In the genomic region with DNA sequence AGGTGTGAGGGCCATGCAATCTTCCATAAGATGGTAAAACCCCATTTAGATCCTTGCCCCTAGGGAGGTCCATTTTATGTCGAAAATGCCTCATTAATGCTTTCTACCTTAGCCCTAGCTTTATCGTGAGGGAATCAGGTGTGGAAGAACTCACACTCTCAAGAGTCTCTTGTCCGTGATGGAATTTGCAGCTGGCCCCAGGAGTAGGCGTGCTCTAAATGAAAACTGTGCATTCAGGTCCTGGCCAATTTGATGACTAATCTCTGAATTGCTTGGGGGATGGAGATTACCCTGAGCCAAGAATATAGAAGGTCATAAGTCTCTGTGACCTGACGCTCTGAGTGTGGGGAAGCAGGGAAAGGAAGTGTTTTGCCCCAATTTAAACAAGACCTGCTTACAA, we compare ENCODE assay signal across 14 cellular contexts. TPM values are rescaled to one million over a fixed set of nuclear protein-coding genes. Genes with fewer than 3 reads are reported as not detected.
A peak's percentile ranks its signal among the peaks of the same experiment; 100 is the strongest.
DNase-seq lines count a peak whose midpoint lies in the region; ATAC-seq and TF ChIP-seq lines count a peak whose summit lies in the region.
"Had no signal": no experiment of that assay in that cellular context is flagged by ENCODE, and none has a peak within 500 bp of the region (broad histone marks: within the 10 kb centered on the region; RNA-seq: fewer than 3 reads in every experiment).

No MANE protein-coding gene starts in this region.

- no peak overlapping the region for H3K4me3 ChIP-seq in A673 (ENCODE audit: low read depth, low read length, poor library complexity, severe bottlenecking)
- H3K4me3 ChIP-seq in cardiac fibroblast (replicated peaks in 1 of 2; ENCODE audit: low read depth in 2 of 2, low read length in 2 of 2) = no peak overlapping the region
- H3K4me3 ChIP-seq: HAP-1, spleen had no signal

- H3K36me3 ChIP-seq in A673 (ENCODE audit: insufficient read depth, low read length, poor library complexity, severe bottlenecking) = no peaks in the 10 kb centered on the region
- H3K36me3 ChIP-seq: HAP-1, spleen had no signal

- H3K27me3 ChIP-seq in A673 (replicated peaks; ENCODE audit: insufficient read depth, low read depth, low read length, poor library complexity) (no peaks in the 10 kb centered on the region), layer of hippocampus (ENCODE audit: control insufficient read depth, insufficient read depth, low read length) (no peaks in the 10 kb centered on the region)

- no peaks in the 10 kb centered on the region for H3K9me3 ChIP-seq in A673 (ENCODE audit: low read depth, low read length, poor library complexity, severe bottlenecking)
- H3K9me3 ChIP-seq: HAP-1, spleen had no signal

- H3K4me1 ChIP-seq in A673 (ENCODE audit: insufficient read depth, low read length, poor library complexity, severe bottlenecking) = peaks cover 8% of the 10 kb centered on the region
- H3K4me1 ChIP-seq: HAP-1, spleen had no signal

- BruUV-seq in A673 (replicated peaks; lab: Mats Ljungman, UMichigan) = no TSS peak

- H3K27ac ChIP-seq in A673 (ENCODE audit: low read depth, low read length, poor library complexity, severe bottlenecking) (no peak overlapping the region), layer of hippocampus (ENCODE audit: low read depth, low read length) (peak overlapping the region; percentile 94)
- H3K27ac ChIP-seq: spleen had no signal

- POLR2A ChIA-PET in A673 (lab: Charles Lee; ENCODE audit: low non-redundant PET) = no interaction called here

- no peak for ATAC-seq in GM19023 (IDR thresholded peaks at IDR 0.05; ENCODE audit: unreplicated experiment)

- no peak for TF ChIP-seq CTCF in A673 (conservative IDR thresholded peaks at IDR 0.05; ENCODE audit: low read depth, low read length)
- TF ChIP-seq CTCF in cardiac fibroblast (IDR thresholded peaks at IDR 0.05; ENCODE audit: low read depth, low read length) = no peak

- DNase-seq in A673 (ENCODE audit: low spot score) (peak; percentile 37), LHCN-M2 (ENCODE audit: low read depth) (peak; percentile 75), cardiac fibroblast (ENCODE audit: low read depth in 2 of 2) (peak; percentile 87 to 93), NCI-H226 (no peak), T-helper 9 cell (no peak)
- DNase-seq in activated CD4-positive, alpha-beta T cell treated with anti-CD3 and anti-CD28 coated beads for 48 hours = no peak
- DNase-seq: activated naive CD4-positive, alpha-beta T cell treated with anti-CD3 and anti-CD28 coated beads, Interleukin-2, amount 10 ng/mL, durations not matched to agents 7 days and 5 days; effector CD4-positive, alpha-beta T cell; Kasumi-1; spleen had no signal

- CTCF ChIA-PET in A673 (lab: Charles Lee) = no interaction called here

- intact Hi-C loops in A673 (cut with micrococcal nuclease; ENCODE audit: unreplicated experiment) = no loop called here

RNA-seq across cellular contexts. Expression of a gene that starts 6.6 kb away (rescaled TPM):
- total RNA-seq in A673 (2021) (not detected in 2 replicates), LHCN-M2 (2014; rRNA removed) (1.0 and 2.7 TPM in 2 replicates)
- polyA plus RNA-seq in LHCN-M2 (2012) = 0.39 TPM
- total RNA-seq: activated CD8-positive, alpha-beta T cell treated with anti-CD3 and anti-CD28 coated beads for 36 hours; spleen had no signal

Comparison
In these comparisons a context has a peak if more than half of its experiments do, and no peak if none do; other contexts are left out.
1. DNase-seq: peak in A673 (single experiment), LHCN-M2 (single experiment) and cardiac fibroblast (2 of 2); none in NCI-H226 (single experiment), T-helper 9 cell (single experiment) and activated CD4-positive, alpha-beta T cell treated with anti-CD3 and anti-CD28 coated beads for 48 hours (single experiment).